18 cellular contexts compared by ENCODE assay signal in the genomic region with DNA sequence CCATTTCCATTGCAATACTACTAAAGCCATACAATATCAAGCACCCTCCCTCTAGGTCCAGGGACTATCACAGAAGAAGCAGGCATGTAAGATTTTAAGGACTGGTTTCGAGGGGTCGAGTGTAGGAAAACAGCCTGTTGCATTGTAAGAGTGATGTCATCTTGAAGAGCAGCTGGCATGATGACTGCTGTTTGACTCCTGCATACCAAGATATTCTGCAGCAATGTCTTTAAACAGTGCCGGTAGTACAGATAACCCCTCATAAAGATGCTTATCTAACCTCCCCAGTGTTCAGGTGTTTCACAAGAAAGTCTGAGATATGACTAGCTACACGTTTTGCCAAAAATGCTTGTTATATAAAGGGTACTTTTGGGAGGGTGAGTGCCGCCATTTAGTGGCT. TPM values are rescaled to one million over a fixed set of nuclear protein-coding genes. Genes with fewer than 3 reads are reported as not detected.
"Had no signal": no experiment of that assay in that cellular context is flagged by ENCODE, and none has a peak within 500 bp of the region (broad histone marks: within the 10 kb centered on the region; RNA-seq: fewer than 3 reads in every experiment).

No MANE protein-coding gene starts in this region.

- H3K4me3 ChIP-seq: right atrium auricular region, smooth muscle cell, tibial artery had no signal

- H3K4me3 Mint-ChIP-seq: activated CD4-positive, alpha-beta memory T cell treated with anti-CD3 and anti-CD28 coated beads, Interleukin-2, amount 10 ng/mL, durations not matched to agents 7 days and 5 days; activated naive CD8-positive, alpha-beta T cell treated with anti-CD3 and anti-CD28 coated beads for 36 hours; dendritic cell treated with granulocyte-macrophage colony-stimulating factor and Interleukin-4, amounts not matched to agents 40 ng/mL and 50 ng/mL, for 4 days; naive thymus-derived CD8-positive, alpha-beta T cell had no signal

- H3K9me3 ChIP-seq: neutrophil, right atrium auricular region, tibial artery had no signal

- H3K27ac ChIP-seq: neutrophil, right atrium auricular region, tibial artery had no signal

- DNase-seq: activated CD4-positive, alpha-beta memory T cell treated with anti-CD3 and anti-CD28 coated beads, Interleukin-2, amount 10 ng/mL, durations not matched to agents 7 days and 5 days; activated CD4-positive, alpha-beta T cell treated with anti-CD3 and anti-CD28 coated beads for 1 hour; activated gamma-delta T cell; activated naive CD8-positive, alpha-beta T cell treated with anti-CD3 and anti-CD28 coated beads for 36 hours; activated T-cell treated with anti-CD3 and anti-CD28 coated beads, Interleukin-2, amount 50 U/mL, for 48 hours; anterior cingulate cortex; cerebellar nuclear complex; hypothalamus; left cardiac atrium; naive thymus-derived CD8-positive, alpha-beta T cell; posterior cingulate gyrus; tibial artery had no signal

- H3K27me3 Mint-ChIP-seq: activated CD4-positive, alpha-beta memory T cell treated with anti-CD3 and anti-CD28 coated beads, Interleukin-2, amount 10 ng/mL, durations not matched to agents 7 days and 5 days; activated naive CD8-positive, alpha-beta T cell treated with anti-CD3 and anti-CD28 coated beads for 36 hours; dendritic cell treated with granulocyte-macrophage colony-stimulating factor and Interleukin-4, amounts not matched to agents 40 ng/mL and 50 ng/mL, for 4 days; naive thymus-derived CD8-positive, alpha-beta T cell had no signal

- H3K27me3 ChIP-seq: neutrophil, right atrium auricular region, tibial artery had no signal

- H3K9me3 Mint-ChIP-seq: activated CD4-positive, alpha-beta memory T cell treated with anti-CD3 and anti-CD28 coated beads, Interleukin-2, amount 10 ng/mL, durations not matched to agents 7 days and 5 days; dendritic cell treated with granulocyte-macrophage colony-stimulating factor and Interleukin-4, amounts not matched to agents 40 ng/mL and 50 ng/mL, for 4 days; naive thymus-derived CD8-positive, alpha-beta T cell had no signal

- ATAC-seq: left cardiac atrium; naive thymus-derived CD8-positive, alpha-beta T cell had no signal

- H3K4me2 ChIP-seq: smooth muscle cell had no signal

- H3K27ac Mint-ChIP-seq: activated CD4-positive, alpha-beta memory T cell treated with anti-CD3 and anti-CD28 coated beads, Interleukin-2, amount 10 ng/mL, durations not matched to agents 7 days and 5 days; activated naive CD8-positive, alpha-beta T cell treated with anti-CD3 and anti-CD28 coated beads for 36 hours; dendritic cell treated with granulocyte-macrophage colony-stimulating factor and Interleukin-4, amounts not matched to agents 40 ng/mL and 50 ng/mL, for 4 days; naive thymus-derived CD8-positive, alpha-beta T cell had no signal

- H3K4me1 ChIP-seq: tibial artery had no signal

RNA-seq across cellular contexts. Expression of gene FAM111B, which starts 47.5 kb away (rescaled TPM):
- polyA plus RNA-seq: naive thymus-derived CD8-positive, alpha-beta T cell had no signal

RNA-seq across cellular contexts. Expression of gene MPEG1, which starts 58.1 kb away (rescaled TPM):
- total RNA-seq: activated CD4-positive, alpha-beta memory T cell treated with anti-CD3 and anti-CD28 coated beads, Interleukin-2, amount 10 ng/mL, durations not matched to agents 7 days and 5 days; glomerular endothelial cell; lung microvascular endothelial cell had no signal
